8 cellular contexts compared by ENCODE assay signal in genomic region chr2:26764078-26764887, GRCh38. TPM values are rescaled to one million over a fixed set of nuclear protein-coding genes. Genes with fewer than 3 reads are reported as not detected.
A peak's percentile ranks its signal among the peaks of the same experiment; 100 is the strongest.
DNase-seq lines count a peak whose midpoint lies in the region; ATAC-seq, FAIRE-seq and TF ChIP-seq lines count a peak whose summit lies in the region.

TSS of gene SLC35F6 (plus strand) at chr2:26764284. CDS start at chr2:26764350, 66 bp downstream.

- no peak for FAIRE-seq in HTR-8/SVneo (lab: Jason Lieb, UNC)

- ATAC-seq in GM19463 (IDR thresholded peaks at IDR 0.05; ENCODE audit: unreplicated experiment), result peak; percentile 90

- H3K9me3 ChIP-seq in esophagus squamous epithelium, result no peaks in the 10 kb centered on the region

- TF ChIP-seq CTCF in esophagus squamous epithelium (IDR thresholded peaks at IDR 0.05), result peak in 2 of 6 experiments; percentile 10 to 13

- H3K27me3 ChIP-seq in esophagus squamous epithelium, result no peaks in the 10 kb centered on the region

- no peaks in the 10 kb centered on the region for H3K36me3 ChIP-seq in esophagus squamous epithelium

- H3K4me3 ChIP-seq in esophagus squamous epithelium, result peak within 1 kb of the TSS; percentile 64 to 95 (median 92)

- intact Hi-C loops in esophagus squamous epithelium (cut with DNase I), result no loop called here

- peak in 3 of 4 donors; percentile 29 to 96 (median 81) for TF ChIP-seq POLR2A in esophagus squamous epithelium (IDR thresholded peaks at IDR 0.05)

- peaks cover 39 to 60% (median 48%) of the 10 kb centered on the region in 3 donors for H3K4me1 ChIP-seq in esophagus squamous epithelium

- peak; percentile 52 for DNase-seq in CMK (ENCODE audit: low read depth)
- DNase-seq in HTR-8/SVneo (ENCODE audit: insufficient read length, low spot score), result peak; percentile 87
- DNase-seq in OCI-M1 (lab: John Stamatoyannopoulos, UW), result peak; percentile 89
- DNase-seq in activated T-helper 1 cell treated with Interleukin-2 at 50 U/mL for 16 hours (ENCODE audit: low read depth), result peak; percentile 80
- DNase-seq in esophagus squamous epithelium (lab: John Stamatoyannopoulos, UW), result peak; percentile 19
- DNase-seq in myocyte (ENCODE audit: low read depth), result peak; percentile 85
- DNase-seq in stimulated activated CD8-positive, alpha-beta memory T cell treated with anti-CD3 and anti-CD28 coated beads, Interleukin-7, amount 100 ng/mL, for 4 hours (ENCODE audit: low read depth in 2 of 2), result peak; percentile 47 to 82

- H3K27ac ChIP-seq in esophagus squamous epithelium, result peak within 1 kb of the TSS; percentile 90 to 98 (median 96)

- 0 to 1% methylated on average over 18 to 49 of the region's 68 CpGs for WGBS in esophagus squamous epithelium, 2 donors

RNA-seq across cellular contexts. Expression of gene SLC35F6, which starts in this region (rescaled TPM):
- total RNA-seq in esophagus squamous epithelium (10 to 100 TPM; 39.6 to 61.4 (median 48.0) TPM), myocyte (31.3 and 36.6 TPM in 2 replicates)
- 29.8 TPM for polyA plus RNA-seq in myocyte (2012)

Comparison
In these comparisons a context has a peak if more than half of its experiments do, and no peak if none do; other contexts are left out.
1. Peak in every context shown above with its lines: DNase-seq, ATAC-seq, H3K4me3 ChIP-seq and H3K27ac ChIP-seq.
2. DNase-seq: peak in every context shown above with its lines; median percentile 89 in OCI-M1; 87 in HTR-8/SVneo; 85 in myocyte; 80 in activated T-helper 1 cell treated with Interleukin-2 at 50 U/mL for 16 hours; 64 in stimulated activated CD8-positive, alpha-beta memory T cell treated with anti-CD3 and anti-CD28 coated beads, Interleukin-7, amount 100 ng/mL, for 4 hours; 52 in CMK; 19 in esophagus squamous epithelium.